Comparison of ENCODE assay signal across 1 cellular context in the genomic region with DNA sequence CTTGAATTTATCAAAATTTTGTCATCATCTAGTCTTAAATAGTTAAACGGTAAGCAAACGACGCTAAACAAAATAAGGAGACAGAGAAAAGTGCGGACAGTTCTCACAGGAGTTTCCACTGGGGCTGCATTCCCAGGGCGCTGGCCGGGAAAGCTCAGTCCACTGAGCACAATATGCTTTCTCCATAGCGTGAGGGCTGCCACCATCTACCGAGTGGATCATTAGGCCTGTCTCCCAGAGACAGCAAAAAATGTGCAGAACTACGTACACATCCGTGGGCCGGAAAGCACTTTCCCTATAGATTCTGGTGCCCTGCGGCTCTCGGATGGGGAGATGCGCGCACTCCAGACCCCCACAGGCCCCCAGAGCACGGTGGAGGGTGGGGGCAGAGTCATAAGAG.
TF ChIP-seq lines count a peak whose summit lies in the region.

No MANE protein-coding gene starts in this region.

TF ChIP-seq in IMR-90, 13 proteins besides CTCF, POLR2A, EP300 and RAD21:
- TF ChIP-seq RFX5 (IDR thresholded peaks at IDR 0.05; ENCODE audit: low read depth, low read length) = no peak
- TF ChIP-seq SMC3 (IDR thresholded peaks at IDR 0.05; ENCODE audit: low read depth, low read length) = no peak
- no peak for TF ChIP-seq MAZ (IDR thresholded peaks at IDR 0.05; ENCODE audit: borderline replicate concordance, low read depth, low read length)
- TF ChIP-seq, protein P1, sequence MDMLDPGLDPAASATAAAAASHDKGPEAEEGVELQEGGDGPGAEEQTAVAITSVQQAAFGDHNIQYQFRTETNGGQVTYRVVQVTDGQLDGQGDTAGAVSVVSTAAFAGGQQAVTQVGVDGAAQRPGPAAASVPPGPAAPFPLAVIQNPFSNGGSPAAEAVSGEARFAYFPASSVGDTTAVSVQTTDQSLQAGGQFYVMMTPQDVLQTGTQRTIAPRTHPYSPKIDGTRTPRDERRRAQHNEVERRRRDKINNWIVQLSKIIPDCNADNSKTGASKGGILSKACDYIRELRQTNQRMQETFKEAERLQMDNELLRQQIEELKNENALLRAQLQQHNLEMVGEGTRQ (IDR thresholded peaks at IDR 0.05; ENCODE audit: low read depth, low read length) = no peak
- no peak for TF ChIP-seq RCOR1 (IDR thresholded peaks at IDR 0.05; ENCODE audit: insufficient replicate concordance, low read length)
- no peak for TF ChIP-seq FOS (IDR thresholded peaks at IDR 0.05; ENCODE audit: low read depth, low read length)
- no peak for TF ChIP-seq MAFK (IDR thresholded peaks at IDR 0.05; ENCODE audit: low read depth, low read length)
- TF ChIP-seq, protein P2, sequence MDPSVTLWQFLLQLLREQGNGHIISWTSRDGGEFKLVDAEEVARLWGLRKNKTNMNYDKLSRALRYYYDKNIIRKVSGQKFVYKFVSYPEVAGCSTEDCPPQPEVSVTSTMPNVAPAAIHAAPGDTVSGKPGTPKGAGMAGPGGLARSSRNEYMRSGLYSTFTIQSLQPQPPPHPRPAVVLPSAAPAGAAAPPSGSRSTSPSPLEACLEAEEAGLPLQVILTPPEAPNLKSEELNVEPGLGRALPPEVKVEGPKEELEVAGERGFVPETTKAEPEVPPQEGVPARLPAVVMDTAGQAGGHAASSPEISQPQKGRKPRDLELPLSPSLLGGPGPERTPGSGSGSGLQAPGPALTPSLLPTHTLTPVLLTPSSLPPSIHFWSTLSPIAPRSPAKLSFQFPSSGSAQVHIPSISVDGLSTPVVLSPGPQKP (IDR thresholded peaks at IDR 0.05; ENCODE audit: borderline replicate concordance, low read depth, low read length) = no peak
- no peak for TF ChIP-seq BHLHE40 (IDR thresholded peaks at IDR 0.05; ENCODE audit: low read depth, low read length)
- TF ChIP-seq CEBPB (IDR thresholded peaks at IDR 0.05; ENCODE audit: low read depth, low read length) = no peak
- TF ChIP-seq MXI1 (IDR thresholded peaks at IDR 0.05; ENCODE audit: borderline replicate concordance, low read depth, low read length) = no peak
- TF ChIP-seq CHD1 (IDR thresholded peaks at IDR 0.05; ENCODE audit: low read depth, low read length) = no peak
- no peak for TF ChIP-seq NFE2L2 (IDR thresholded peaks at IDR 0.05; ENCODE audit: low read depth, low read length)
